ENCODE assay signal across 7 cellular contexts in the genomic region with DNA sequence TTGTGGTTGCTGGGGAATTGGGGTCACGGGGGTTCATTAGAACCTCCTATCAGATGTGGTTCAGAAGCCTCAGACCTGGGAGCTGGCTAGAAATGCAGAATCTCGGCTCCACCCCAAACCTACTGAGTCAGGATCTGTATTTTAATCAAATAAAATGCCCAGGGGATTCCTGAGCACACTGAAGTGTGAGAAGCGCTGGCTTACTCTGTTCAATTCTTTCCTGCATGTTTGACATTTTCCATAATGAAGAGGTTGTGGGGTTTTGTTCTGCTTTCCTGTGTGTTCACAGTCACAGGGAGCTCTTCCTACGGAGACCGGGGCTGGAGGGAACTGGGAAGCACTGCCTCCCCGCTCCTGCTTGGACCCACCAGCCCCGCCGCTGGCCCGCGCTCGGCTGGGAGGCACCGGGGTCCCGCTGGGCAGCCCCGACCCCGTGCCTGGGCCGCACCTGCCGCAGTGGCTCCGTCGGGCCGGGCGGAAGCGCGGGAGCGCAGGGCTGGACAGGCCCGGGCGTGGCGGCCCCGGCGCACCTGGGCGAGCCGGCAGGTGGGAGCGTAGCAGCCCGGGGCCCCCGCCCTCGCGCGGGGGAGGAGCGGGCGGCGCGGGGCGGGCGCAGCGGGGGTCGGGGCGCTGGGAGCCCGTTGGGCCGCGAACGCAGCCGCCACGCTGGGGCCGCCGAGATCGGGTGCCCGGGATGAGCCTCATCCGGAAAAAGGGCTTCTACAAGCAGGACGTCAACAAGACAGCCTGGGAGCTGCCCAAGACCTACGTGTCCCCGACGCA. TPM values are rescaled to one million over a fixed set of nuclear protein-coding genes. Genes with fewer than 3 reads are reported as not detected.
DNase-seq lines count a peak whose midpoint lies in the region; ATAC-seq and TF ChIP-seq lines count a peak whose summit lies in the region.

A gene (plus strand): TSS at position 625 of the 783 bp plus-strand sequence. CDS start 70 bp downstream, at position 695.

- TF ChIP-seq CTCF in HEK293 (tag by site-specific recombination; IDR thresholded peaks at IDR 0.05) = no peak
- no peak for TF ChIP-seq CTCF in OCI-LY7 (conservative IDR thresholded peaks at IDR 0.05; ENCODE audit: low read length)
- no peak for TF ChIP-seq CTCF in MCF 10A (IDR thresholded peaks at IDR 0.05; ENCODE audit: unreplicated experiment)
- TF ChIP-seq CTCF in right lobe of liver (IDR thresholded peaks at IDR 0.05) = no peak

- no peaks in the 10 kb centered on the region for H3K9me3 Mint-ChIP-seq in MCF 10A (ENCODE audit: unreplicated experiment)
- no peaks in the 10 kb centered on the region for H3K9me3 Mint-ChIP-seq in stimulated activated naive CD8-positive, alpha-beta T cell treated with anti-CD3 and anti-CD28 coated beads, Interleukin-15, Interleukin-2, amounts not matched to agents 100 ng/mL and 50 ng/mL, for 24 hours

- H3K9me2 ChIP-seq in OCI-LY7 (ENCODE audit: insufficient read depth, low read length) = no peaks in the 10 kb centered on the region

- intact Hi-C loops in OCI-LY7 (cut with micrococcal nuclease; ENCODE audit: unreplicated experiment) (no loop called here), MCF 10A (cut with micrococcal nuclease) (no loop called here), right lobe of liver (cut with DNase I) (loop anchor here in 1 of 2 donors (10.0 kb wide), 1 partner anchor 225 kb away; no protein-coding TSS in a partner anchor)

- POLR2A ChIA-PET in HEK293 (lab: Yijun Ruan, JAX) = interaction anchor here (0.6 kb wide), 2 partner anchors 602 to 1200 kb away, joined by 3 to 6 read pairs; no protein-coding TSS in a partner anchor
- POLR2A ChIA-PET in OCI-LY7 (lab: Charles Lee) = interaction anchor here (0.6 kb wide), 1 partner anchor 34 kb away, joined by 3 read pairs; no protein-coding TSS in a partner anchor
- POLR2A ChIA-PET in MCF 10A (lab: Yijun Ruan, JAX) = interaction anchor here (0.7 to 1.6 kb wide), 2 partner anchors 9 to 16 kb away, joined by 3 to 9 read pairs; no protein-coding TSS in a partner anchor

- CTCF ChIA-PET in HEK293 (lab: Yijun Ruan, JAX) = interaction anchor here (0.7 to 1.0 kb wide), 2 partner anchors 9 to 147 kb away, joined by 3 read pairs; no protein-coding TSS in a partner anchor
- CTCF ChIA-PET in OCI-LY7 (lab: Charles Lee; ENCODE audit: unreplicated experiment) = interaction anchor here (0.6 kb wide), 1 partner anchor 8 kb away, joined by 3 read pairs; no protein-coding TSS in a partner anchor
- CTCF ChIA-PET in MCF 10A (lab: Yijun Ruan, JAX) = interaction anchor here (0.6 to 1.3 kb wide), 4 partner anchors 9 to 230 kb away, joined by 3 to 4 read pairs (median 4); no protein-coding TSS in a partner anchor

- no peaks in the 10 kb centered on the region for H3K27me3 ChIP-seq in right lobe of liver

- BruUV-seq in OCI-LY7 (replicated peaks; lab: Mats Ljungman, UMichigan) (no TSS peak), MCF 10A (replicated peaks; lab: Mats Ljungman, UMichigan) (no TSS peak)

- no peaks in the 10 kb centered on the region for H3K9me3 ChIP-seq in HEK293 (ENCODE audit: control insufficient read depth, insufficient read depth, low read depth, low read length)
- H3K9me3 ChIP-seq in OCI-LY7 (ENCODE audit: low read length) = no peaks in the 10 kb centered on the region
- no peaks in the 10 kb centered on the region for H3K9me3 ChIP-seq in right lobe of liver

- WGBS in right lobe of liver (ENCODE audit: insufficient coverage, low coverage, low lambda C conversion rate, missing lambda C conversion rate) = 24% methylated on average over 5 of the region's 61 CpGs

- H3K36me3 ChIP-seq in HEK293 (ENCODE audit: control insufficient read depth in 2 of 2, insufficient read depth in 1 of 2, low read length in 2 of 2) (no peaks in the 10 kb centered on the region), OCI-LY7 (ENCODE audit: insufficient read depth, low read length) (no peaks in the 10 kb centered on the region), right lobe of liver (no peaks in the 10 kb centered on the region)

- peak within 1 kb of the TSS; percentile 29; the same call in 1 of the 2 replicates for H3K4me2 ChIP-seq in OCI-LY7 (ENCODE audit: low read length)

- no peak for TF ChIP-seq POLR2A in right lobe of liver (IDR thresholded peaks at IDR 0.05)

- peak within 1 kb of the TSS; percentile 49 for H3K4me3 ChIP-seq in HEK293 (ENCODE audit: low read depth, low read length)
- no peak within 1 kb of the TSS for H3K4me3 ChIP-seq in OCI-LY7 (ENCODE audit: low read depth, low read length, poor library complexity, severe bottlenecking)
- H3K4me3 ChIP-seq in right lobe of liver = peak within 1 kb of the TSS; percentile 29 to 51 (median 31)

- H4K20me1 ChIP-seq in OCI-LY7 (ENCODE audit: insufficient read depth, low read length) = no peaks in the 10 kb centered on the region

- H3K27me3 Mint-ChIP-seq in MCF 10A (ENCODE audit: insufficient read depth, unreplicated experiment) = no peaks in the 10 kb centered on the region
- no peaks in the 10 kb centered on the region for H3K27me3 Mint-ChIP-seq in stimulated activated naive CD8-positive, alpha-beta T cell treated with anti-CD3 and anti-CD28 coated beads, Interleukin-15, Interleukin-2, amounts not matched to agents 100 ng/mL and 50 ng/mL, for 24 hours

- H3K27ac ChIP-seq in HEK293 (ENCODE audit: extremely low read depth, low read depth, low read length) = peak within 1 kb of the TSS; percentile 76
- H3K27ac ChIP-seq in OCI-LY7 (ENCODE audit: low read depth, low read length, poor library complexity, severe bottlenecking) = no peak within 1 kb of the TSS
- peak within 1 kb of the TSS; percentile 21 to 70 (median 55) for H3K27ac ChIP-seq in right lobe of liver

- H3K4me1 ChIP-seq in HEK293 (ENCODE audit: control insufficient read depth, insufficient read depth, low read length) (peaks cover 13% of the 10 kb centered on the region), OCI-LY7 (ENCODE audit: insufficient read depth, low read length, poor library complexity, severe bottlenecking) (peaks cover 17% of the 10 kb centered on the region), right lobe of liver (peaks cover 0 to 14% (median 0%) of the 10 kb centered on the region in 4 donors)

- no peaks in the 10 kb centered on the region for H3K79me2 ChIP-seq in OCI-LY7 (ENCODE audit: insufficient read depth, low read depth, low read length)

- DNase-seq in OCI-LY7 (ENCODE audit: low spot score) (no peak), MCF 10A (ENCODE audit: unreplicated experiment) (peak; percentile 32), right lobe of liver (peak in 1 of 3 donors; percentile 50), cerebellar cortex (ENCODE audit: low spot score) (no peak)

- peak within 1 kb of the TSS; percentile 75 for H2AFZ ChIP-seq in OCI-LY7 (ENCODE audit: low read length)

- H3K4me3 Mint-ChIP-seq in MCF 10A (ENCODE audit: unreplicated experiment) = peak within 1 kb of the TSS; percentile 45
- peak within 1 kb of the TSS; percentile 94 for H3K4me3 Mint-ChIP-seq in stimulated activated naive CD8-positive, alpha-beta T cell treated with anti-CD3 and anti-CD28 coated beads, Interleukin-15, Interleukin-2, amounts not matched to agents 100 ng/mL and 50 ng/mL, for 24 hours

- no peaks in the 10 kb centered on the region for H3K36me3 Mint-ChIP-seq in MCF 10A (ENCODE audit: insufficient read depth, unreplicated experiment)
- peaks cover 25% of the 10 kb centered on the region for H3K36me3 Mint-ChIP-seq in stimulated activated naive CD8-positive, alpha-beta T cell treated with anti-CD3 and anti-CD28 coated beads, Interleukin-15, Interleukin-2, amounts not matched to agents 100 ng/mL and 50 ng/mL, for 24 hours (ENCODE audit: low read depth)

- H3K4me1 Mint-ChIP-seq in MCF 10A (ENCODE audit: insufficient read depth, unreplicated experiment) = peaks cover 14% of the 10 kb centered on the region
- H3K4me1 Mint-ChIP-seq in stimulated activated naive CD8-positive, alpha-beta T cell treated with anti-CD3 and anti-CD28 coated beads, Interleukin-15, Interleukin-2, amounts not matched to agents 100 ng/mL and 50 ng/mL, for 24 hours (ENCODE audit: low read depth) = peaks cover 79% of the 10 kb centered on the region

- ATAC-seq in right lobe of liver (peak; percentile 1 to 21 (median 4)), HG02798 (IDR thresholded peaks at IDR 0.05; ENCODE audit: poor library complexity, unreplicated experiment) (no peak)

- no peak within 1 kb of the TSS for H3K27ac Mint-ChIP-seq in MCF 10A (ENCODE audit: low read depth, unreplicated experiment)
- peak within 1 kb of the TSS; percentile 95 for H3K27ac Mint-ChIP-seq in stimulated activated naive CD8-positive, alpha-beta T cell treated with anti-CD3 and anti-CD28 coated beads, Interleukin-15, Interleukin-2, amounts not matched to agents 100 ng/mL and 50 ng/mL, for 24 hours

TF ChIP-seq in HEK293, 187 proteins besides CTCF, POLR2A, EP300 and RAD21 (continues in another document):
- no peak for TF ChIP-seq ZNF501 (tag by site-specific recombination; IDR thresholded peaks at IDR 0.05)
- TF ChIP-seq ZNF221 (tag by site-specific recombination; IDR thresholded peaks at IDR 0.05; ENCODE audit: borderline replicate concordance) = no peak
- TF ChIP-seq, protein P1, sequence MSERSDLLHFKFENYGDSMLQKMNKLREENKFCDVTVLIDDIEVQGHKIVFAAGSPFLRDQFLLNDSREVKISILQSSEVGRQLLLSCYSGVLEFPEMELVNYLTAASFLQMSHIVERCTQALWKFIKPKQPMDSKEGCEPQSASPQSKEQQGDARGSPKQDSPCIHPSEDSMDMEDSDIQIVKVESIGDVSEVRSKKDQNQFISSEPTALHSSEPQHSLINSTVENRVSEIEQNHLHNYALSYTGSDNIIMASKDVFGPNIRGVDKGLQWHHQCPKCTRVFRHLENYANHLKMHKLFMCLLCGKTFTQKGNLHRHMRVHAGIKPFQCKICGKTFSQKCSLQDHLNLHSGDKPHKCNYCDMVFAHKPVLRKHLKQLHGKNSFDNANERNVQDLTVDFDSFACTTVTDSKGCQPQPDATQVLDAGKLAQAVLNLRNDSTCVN (tag by site-specific recombination; optimal IDR thresholded peaks at IDR 0.05) = peak; percentile 25
- no peak for TF ChIP-seq ZNF670 (tag by site-specific recombination; IDR thresholded peaks at IDR 0.05; ENCODE audit: low read depth)

RNA-seq across cellular contexts. Expression of the gene that starts here (rescaled TPM):
- 0.88 TPM in 2 replicates for total RNA-seq in OCI-LY7 (2014; rRNA removed; shearing (Covaris generic))
- 1.2 and 1.8 TPM in 2 replicates for total RNA-seq in OCI-LY7 (2022)
- total RNA-seq in MCF 10A (2022) = 5.5 and 6.8 TPM in 2 replicates
- total RNA-seq in right lobe of liver = 1 to 10 TPM; 2.2 to 5.0 (median 3.0) TPM
